ENCODE assay signal across 21 cellular contexts in the genomic region with DNA sequence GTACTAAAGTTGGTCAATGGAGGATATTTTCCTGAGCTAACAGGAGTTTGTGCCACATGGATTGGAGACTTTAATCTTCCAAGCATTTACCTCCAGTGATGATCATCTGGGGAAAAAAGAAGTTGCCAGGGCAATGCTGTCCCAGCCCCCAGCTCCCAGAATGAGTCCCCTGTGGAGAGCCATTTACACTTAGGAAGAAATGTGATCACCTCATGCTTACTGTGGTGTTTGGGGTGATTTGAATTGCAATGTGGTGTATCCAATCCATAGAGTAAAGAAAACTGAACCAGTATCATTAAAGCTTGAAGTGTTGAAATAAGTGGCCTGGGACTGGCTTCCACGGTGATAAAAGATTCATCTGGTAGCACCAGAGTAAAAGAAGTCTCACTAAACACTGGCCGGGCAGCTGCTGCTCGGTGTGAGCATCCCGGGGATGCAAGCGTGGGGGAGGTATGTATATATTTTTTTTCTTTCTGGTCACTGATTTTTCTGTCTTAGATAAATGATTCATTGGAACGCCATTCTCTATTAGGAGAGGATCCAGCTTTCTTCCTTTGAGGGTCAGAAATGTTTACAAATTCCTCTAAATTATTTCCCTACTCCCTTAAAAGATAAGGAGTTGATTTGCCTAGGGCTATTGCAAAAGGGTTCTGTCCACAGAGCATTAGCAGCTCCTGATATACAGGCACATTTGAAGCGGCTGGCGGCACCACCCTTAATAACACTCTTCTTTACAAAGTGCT.
DNase-seq lines count a peak whose midpoint lies in the region; ATAC-seq and TF ChIP-seq lines count a peak whose summit lies in the region.
"Had no signal": no experiment of that assay in that cellular context is flagged by ENCODE, and none has a peak within 500 bp of the region (broad histone marks: within the 10 kb centered on the region; RNA-seq: fewer than 3 reads in every experiment).

No MANE protein-coding gene starts in this region.

- intact Hi-C loops in testis (cut with DNase I; ENCODE audit: low total_unique reads), result no loop called here

- no peak overlapping the region for H3K9ac ChIP-seq in adipocyte (ENCODE audit: low read length)
- H3K9ac ChIP-seq in neural progenitor cell, result no peak overlapping the region
- H3K9ac ChIP-seq: parathyroid adenoma, SK-N-SH had no signal

- H3K27me3 Mint-ChIP-seq in HFFc6 (ENCODE audit: insufficient read depth) (peaks cover 22% of the 10 kb centered on the region), neural progenitor cell (ENCODE audit: insufficient read depth, low read depth) (peaks cover 2% of the 10 kb centered on the region)
- H3K27me3 Mint-ChIP-seq: CD8-positive, alpha-beta memory T cell had no signal

- H3K4me3 ChIP-seq in adipocyte (ENCODE audit: low read length) (no peak overlapping the region), iPS DF 6.9 (ENCODE audit: low read length) (peak overlapping the region; percentile 26; the same call in 1 of the 2 replicates), neural progenitor cell (peak overlapping the region; percentile 25), testis (no peak overlapping the region)
- H3K4me3 ChIP-seq: sigmoid colon, tibial artery had no signal

- peaks cover 8% of the 10 kb centered on the region for H3F3A ChIP-seq in neural progenitor cell (ENCODE audit: low read depth)

- no peaks in the 10 kb centered on the region for H3K79me2 ChIP-seq in neural progenitor cell (ENCODE audit: low read depth)
- H3K79me2 ChIP-seq: parathyroid adenoma had no signal

- H3K27me3 ChIP-seq in adipocyte (replicated peaks; ENCODE audit: control insufficient read depth, insufficient read depth, low read length) (peaks cover 7% of the 10 kb centered on the region), iPS DF 6.9 (ENCODE audit: control insufficient read depth, insufficient read depth, low read length) (no peaks in the 10 kb centered on the region), neural progenitor cell (no peaks in the 10 kb centered on the region), testis (no peaks in the 10 kb centered on the region)
- H3K27me3 ChIP-seq: sigmoid colon had no signal

- peak overlapping the region; percentile 84 for H3K27ac ChIP-seq in iPS DF 6.9 (ENCODE audit: low read length)
- H3K27ac ChIP-seq in neural progenitor cell, result no peak overlapping the region
- no peak overlapping the region for H3K27ac ChIP-seq in testis
- H3K27ac ChIP-seq: parathyroid adenoma, sigmoid colon, tibial artery had no signal

- H3K36me3 Mint-ChIP-seq in HFFc6 (ENCODE audit: low read depth) (no peaks in the 10 kb centered on the region), neural progenitor cell (no peaks in the 10 kb centered on the region)
- H3K36me3 Mint-ChIP-seq: CD8-positive, alpha-beta memory T cell had no signal

- no peak for DNase-seq in HFFc6
- DNase-seq in adipocyte (ENCODE audit: low read depth), result peak; percentile 41
- DNase-seq in iPS DF 6.9 (ENCODE audit: low read depth, low spot score), result peak; percentile 83
- DNase-seq in neural progenitor cell (ENCODE audit: low spot score), result peak; percentile 36
- no peak for DNase-seq in testis
- DNase-seq in GM10266 (ENCODE audit: extremely low spot score), result no peak
- no peak for DNase-seq in NCI-H1436 (lab: John Stamatoyannopoulos, UW)
- DNase-seq: activated CD8-positive, alpha-beta T cell treated with anti-CD3 and anti-CD28 coated beads for 36 hours; activated naive CD4-positive, alpha-beta T cell treated with anti-CD3 and anti-CD28 coated beads for 36 hours; activated T-cell treated with anti-CD3 and anti-CD28 coated beads, Interleukin-2, amount 50 U/mL, for 1 hour; CD8-positive, alpha-beta memory T cell; DND-41; NK-92 treated with Interleukin-12 subunit alpha and Interleukin-12 subunit beta, amount 100 ng/mL, for 24 hours; sigmoid colon; stimulated activated naive CD4-positive, alpha-beta T cell treated with Interleukin-2 at 50 U/mL for 16 hours; T-helper 9 cell; tibial artery had no signal

- peak overlapping the region; percentile 71 for H3K4me2 ChIP-seq in neural progenitor cell
- H3K4me2 ChIP-seq: SK-N-SH had no signal

- peak overlapping the region; percentile 85 for H2AFZ ChIP-seq in neural progenitor cell (replicated peaks)
- H2AFZ ChIP-seq: parathyroid adenoma had no signal

- no peak for ATAC-seq in HG02642 (IDR thresholded peaks at IDR 0.05; ENCODE audit: poor library complexity, unreplicated experiment)
- ATAC-seq: activated CD8-positive, alpha-beta T cell treated with anti-CD3 and anti-CD28 coated beads for 36 hours; HepG2 had no signal

- H3K27ac Mint-ChIP-seq in HFFc6 (no peak overlapping the region), neural progenitor cell (peak overlapping the region; percentile 90)
- H3K27ac Mint-ChIP-seq: activated CD8-positive, alpha-beta T cell treated with anti-CD3 and anti-CD28 coated beads for 36 hours; activated naive CD4-positive, alpha-beta T cell treated with anti-CD3 and anti-CD28 coated beads for 36 hours; CD8-positive, alpha-beta memory T cell had no signal

- H3K4me1 ChIP-seq in adipocyte (ENCODE audit: control insufficient read depth, insufficient read depth, low read length) (no peaks in the 10 kb centered on the region), iPS DF 6.9 (ENCODE audit: control insufficient read depth, insufficient read depth, low read length) (peaks cover 2% of the 10 kb centered on the region; the same call in 1 of the 2 replicates), neural progenitor cell (peaks cover 35% of the 10 kb centered on the region), testis (no peaks in the 10 kb centered on the region)
- H3K4me1 ChIP-seq: parathyroid adenoma, tibial artery had no signal

- H3K9me3 Mint-ChIP-seq in HFFc6, result no peaks in the 10 kb centered on the region
- H3K9me3 Mint-ChIP-seq in neural progenitor cell, result no peaks in the 10 kb centered on the region
- H3K9me3 Mint-ChIP-seq: activated CD8-positive, alpha-beta T cell treated with anti-CD3 and anti-CD28 coated beads for 36 hours; activated naive CD4-positive, alpha-beta T cell treated with anti-CD3 and anti-CD28 coated beads for 36 hours had no signal

- WGBS in iPS DF 6.9 (ENCODE audit: insufficient coverage, insufficient read length), result no CpG with 5 or more reads among the region's 8 CpGs
- WGBS in testis, 2 donors, result 25 to 27% methylated on average over 8 of the region's 8 CpGs

- TF ChIP-seq POLR2A in testis (IDR thresholded peaks at IDR 0.05), result no peak

- TF ChIP-seq CTCF in HFFc6 (IDR thresholded peaks at IDR 0.05), result no peak
- no peak for TF ChIP-seq CTCF in neural progenitor cell (IDR thresholded peaks at IDR 0.05)
- TF ChIP-seq CTCF in testis (IDR thresholded peaks at IDR 0.05), result no peak
- TF ChIP-seq CTCF in GM10266 (IDR thresholded peaks at IDR 0.05; ENCODE audit: control insufficient read depth, insufficient read depth, low read depth, missing control alignments), result no peak

- H3K36me3 ChIP-seq in adipocyte (ENCODE audit: control insufficient read depth, insufficient read depth, low read length, severe bottlenecking) (no peaks in the 10 kb centered on the region), iPS DF 6.9 (ENCODE audit: control insufficient read depth, insufficient read depth, low read length) (0 out of 2 replicates have a peak, but pooled peaks cover 2% of the 10 kb centered on the region), neural progenitor cell (no peaks in the 10 kb centered on the region), testis (ENCODE audit: low read depth, missing control alignments) (no peaks in the 10 kb centered on the region)
- H3K36me3 ChIP-seq: sigmoid colon, tibial artery had no signal

- H3K4me1 Mint-ChIP-seq in HFFc6 (ENCODE audit: low read depth), result peaks cover 9% of the 10 kb centered on the region
- H3K4me1 Mint-ChIP-seq in neural progenitor cell, result peaks cover 44% of the 10 kb centered on the region
- H3K4me1 Mint-ChIP-seq: CD8-positive, alpha-beta memory T cell had no signal

- no peaks in the 10 kb centered on the region for H4K20me1 ChIP-seq in neural progenitor cell (ENCODE audit: low read depth)

- H3K4me3 Mint-ChIP-seq in HFFc6, result peak overlapping the region; percentile 6
- peak overlapping the region; percentile 79 for H3K4me3 Mint-ChIP-seq in neural progenitor cell
- H3K4me3 Mint-ChIP-seq: activated CD8-positive, alpha-beta T cell treated with anti-CD3 and anti-CD28 coated beads for 36 hours; activated naive CD4-positive, alpha-beta T cell treated with anti-CD3 and anti-CD28 coated beads for 36 hours; CD8-positive, alpha-beta memory T cell had no signal

- H3K9me3 ChIP-seq in adipocyte (ENCODE audit: control insufficient read depth, low read length), result no peaks in the 10 kb centered on the region
- H3K9me3 ChIP-seq in iPS DF 6.9 (ENCODE audit: control insufficient read depth, insufficient read depth, low read length), result no peaks in the 10 kb centered on the region
- H3K9me3 ChIP-seq in neural progenitor cell (ENCODE audit: low read depth), result no peaks in the 10 kb centered on the region
- H3K9me3 ChIP-seq in testis, result no peaks in the 10 kb centered on the region
- H3K9me3 ChIP-seq: sigmoid colon, SK-N-SH, tibial artery had no signal

Comparison
In these comparisons a context has a peak if more than half of its experiments do, and no peak if none do; other contexts are left out.
1. DNase-seq: peak in adipocyte (single experiment), iPS DF 6.9 (single experiment) and neural progenitor cell (single experiment); none in HFFc6 (single experiment), testis (single experiment), GM10266 (single experiment) and NCI-H1436 (single experiment).
2. H3K4me3 ChIP-seq: peak in iPS DF 6.9 (single experiment) and neural progenitor cell (single experiment); none in adipocyte (single experiment) and testis (0 of 2).